8 cellular contexts compared by ENCODE assay signal in the genomic region with DNA sequence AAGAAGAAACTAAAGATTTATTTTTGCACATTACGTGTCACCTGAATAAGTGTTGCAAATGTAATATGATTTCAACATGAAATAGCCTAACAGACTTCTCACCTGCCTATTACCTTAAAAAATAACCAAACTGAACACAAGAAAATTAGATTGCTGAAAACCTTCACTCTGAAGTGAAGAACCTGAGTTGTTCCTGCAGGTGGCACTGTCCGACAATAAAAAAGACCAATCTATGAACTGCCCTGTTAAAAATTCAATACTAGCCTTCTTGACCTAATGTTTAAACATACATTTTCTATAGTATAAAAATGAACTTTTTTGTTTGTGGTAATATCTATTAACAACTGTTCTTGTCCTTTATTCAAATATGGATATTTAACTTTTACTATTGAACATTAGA.
DNase-seq lines count a peak whose midpoint lies in the region; ATAC-seq, FAIRE-seq and TF ChIP-seq lines count a peak whose summit lies in the region.

No MANE protein-coding gene starts in this region.

- no peaks in the 10 kb centered on the region for H3K9me3 Mint-ChIP-seq in effector memory CD8-positive, alpha-beta T cell
- H3K9me3 Mint-ChIP-seq in nephron progenitor cell = peaks cover 6% of the 10 kb centered on the region

- FAIRE-seq in H54 (lab: Jason Lieb, UNC) = no peak

- peak; percentile 79 for ATAC-seq in HG03520 (IDR thresholded peaks at IDR 0.05; ENCODE audit: unreplicated experiment)
- ATAC-seq in effector memory CD8-positive, alpha-beta T cell (replicated peaks) = no peak

- DNase-seq in AG08395 (ENCODE audit: low spot score) (peak; percentile 17), ELR (ENCODE audit: low read depth) (peak; percentile 42), RPMI7951 (ENCODE audit: low read depth) (peak; percentile 10), nephron progenitor cell (peak; percentile 43), cerebellar nuclear complex (lab: John Stamatoyannopoulos, UW) (no peak), H54 (ENCODE audit: insufficient read length, low spot score) (no peak)
- DNase-seq in effector memory CD8-positive, alpha-beta T cell = peak; percentile 15 to 18 (median 16)

- H3K27ac Mint-ChIP-seq in effector memory CD8-positive, alpha-beta T cell = no peak overlapping the region
- H3K27ac Mint-ChIP-seq in nephron progenitor cell = no peak overlapping the region

- H3K4me1 Mint-ChIP-seq in effector memory CD8-positive, alpha-beta T cell (ENCODE audit: low read depth in 2 of 2) = no peaks in the 10 kb centered on the region
- H3K4me1 Mint-ChIP-seq in nephron progenitor cell = peaks cover 6% of the 10 kb centered on the region

- H3K4me3 Mint-ChIP-seq in effector memory CD8-positive, alpha-beta T cell = no peak overlapping the region
- H3K4me3 Mint-ChIP-seq in nephron progenitor cell = no peak overlapping the region

- no peaks in the 10 kb centered on the region for H3K36me3 Mint-ChIP-seq in effector memory CD8-positive, alpha-beta T cell (ENCODE audit: insufficient read depth)
- no peaks in the 10 kb centered on the region for H3K36me3 Mint-ChIP-seq in nephron progenitor cell (ENCODE audit: low read depth)

- no peaks in the 10 kb centered on the region for H3K27me3 Mint-ChIP-seq in effector memory CD8-positive, alpha-beta T cell
- H3K27me3 Mint-ChIP-seq in nephron progenitor cell (ENCODE audit: low read depth, poor library complexity) = peaks cover 3% of the 10 kb centered on the region

- TF ChIP-seq POLR2A in H54 (IDR thresholded peaks at IDR 0.05; ENCODE audit: low read depth, low read length) = no peak

- peak; percentile 71 for TF ChIP-seq CTCF in nephron progenitor cell (IDR thresholded peaks at IDR 0.05)

Comparison
In these comparisons a context has a peak if more than half of its experiments do, and no peak if none do; other contexts are left out.
1. DNase-seq: peak in AG08395 (single experiment), ELR (single experiment), RPMI7951 (single experiment), effector memory CD8-positive, alpha-beta T cell (3 of 3) and nephron progenitor cell (single experiment); none in cerebellar nuclear complex (0 of 2) and H54 (single experiment).